25 cellular contexts compared by ENCODE assay signal in the genomic region with DNA sequence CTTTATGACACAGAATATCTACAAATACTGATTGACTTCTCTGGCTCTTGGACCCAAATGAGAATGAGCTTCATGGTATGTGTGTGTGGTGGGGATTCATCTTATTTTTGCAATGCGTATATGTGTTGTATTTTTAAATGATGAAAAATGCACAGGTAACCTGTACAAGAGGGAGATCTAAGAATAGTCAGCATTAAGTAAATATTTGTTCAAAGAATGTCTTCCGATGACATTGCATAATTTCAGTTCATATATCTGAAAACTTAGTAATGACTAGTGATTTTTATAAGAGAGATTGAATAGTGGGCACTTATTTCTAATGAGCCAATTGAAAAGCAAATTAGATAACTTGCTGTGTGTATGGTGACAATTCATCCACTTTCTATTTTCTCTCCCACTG.
"Had no signal": no experiment of that assay in that cellular context is flagged by ENCODE, and none has a peak within 500 bp of the region (broad histone marks: within the 10 kb centered on the region; RNA-seq: fewer than 3 reads in every experiment).

No MANE protein-coding gene starts in this region.

- H3K27me3 ChIP-seq: Peyer's patch had no signal

- H3K27ac Mint-ChIP-seq: activated CD8-positive, alpha-beta T cell treated with anti-CD3 and anti-CD28 coated beads for 36 hours; activated naive CD4-positive, alpha-beta T cell treated with anti-CD3 and anti-CD28 coated beads, Interleukin-2, amount 10 ng/mL, durations not matched to agents 7 days and 5 days; activated naive CD8-positive, alpha-beta T cell treated with anti-CD3 and anti-CD28 coated beads for 36 hours; activated T-cell treated with anti-CD3 and anti-CD28 coated beads, Interleukin-2, amount 50 U/mL, for 72 hours; activated T-helper 2 cell treated with anti-CD3 and anti-CD28 coated beads, Interferon-gamma antibody, Interleukin-2, Interleukin-4, amounts not matched to agents 10 μg/mL and 5 μg/mL and 100 μg/mL, durations not matched to agents 14 hours and 24 hours and 36 hours had no signal

- DNase-seq: activated CD4-positive, alpha-beta T cell treated with anti-CD3 and anti-CD28 coated beads for 4 hours; activated CD8-positive, alpha-beta memory T cell treated with anti-CD3 and anti-CD28 coated beads, Interleukin-2, amount 50 U/mL, for 4 hours; activated CD8-positive, alpha-beta T cell treated with anti-CD3 and anti-CD28 coated beads for 36 hours; activated gamma-delta T cell treated with Interleukin-2 at 50 U/mL for 16 hours; activated naive CD4-positive, alpha-beta T cell treated with anti-CD3 and anti-CD28 coated beads, Interleukin-2, amount 10 ng/mL, durations not matched to agents 7 days and 5 days; activated naive CD8-positive, alpha-beta T cell treated with anti-CD3 and anti-CD28 coated beads for 36 hours; activated T-cell treated with anti-CD3 and anti-CD28 coated beads, Interleukin-2, amount 50 U/mL, for 72 hours; caudate nucleus; KBM-7; NCI-H1092 treated with DMSO at 0.1 percent for 48 hours; NCI-H1417 treated with DMSO at 0.1 percent for 48 hours; NCI-H1694; NCI-H2029; NCI-H2107; NCI-H2171 treated with DMSO at 0.1 percent for 48 hours; NCI-H226; Peyer's patch; Right ventricle myocardium superior; SJCRH30; SK-N-SH; T-helper 1 cell; WERI-Rb-1 had no signal

- H3K4me1 ChIP-seq: Peyer's patch, SJCRH30 had no signal

- H3K27me3 Mint-ChIP-seq: activated naive CD4-positive, alpha-beta T cell treated with anti-CD3 and anti-CD28 coated beads, Interleukin-2, amount 10 ng/mL, durations not matched to agents 7 days and 5 days had no signal

- H3K4me1 Mint-ChIP-seq: activated naive CD4-positive, alpha-beta T cell treated with anti-CD3 and anti-CD28 coated beads, Interleukin-2, amount 10 ng/mL, durations not matched to agents 7 days and 5 days; activated naive CD8-positive, alpha-beta T cell treated with anti-CD3 and anti-CD28 coated beads for 36 hours had no signal

- H3K4me2 ChIP-seq: SK-N-SH had no signal

- H3K9ac ChIP-seq: SK-N-SH had no signal

- H3K4me3 Mint-ChIP-seq: activated CD8-positive, alpha-beta T cell treated with anti-CD3 and anti-CD28 coated beads for 36 hours; activated naive CD4-positive, alpha-beta T cell treated with anti-CD3 and anti-CD28 coated beads, Interleukin-2, amount 10 ng/mL, durations not matched to agents 7 days and 5 days; activated naive CD8-positive, alpha-beta T cell treated with anti-CD3 and anti-CD28 coated beads for 36 hours; activated T-cell treated with anti-CD3 and anti-CD28 coated beads, Interleukin-2, amount 50 U/mL, for 72 hours had no signal

- H3K9me2 ChIP-seq: SK-N-SH had no signal

- H3K9me3 ChIP-seq: Peyer's patch, SJCRH30, SK-N-SH had no signal

- ATAC-seq: activated CD4-positive, CD25-positive, alpha-beta regulatory T cell treated with anti-CD3 and anti-CD28 coated beads, Interleukin-2, amount 50 U/mL, for 24 hours; activated CD8-positive, alpha-beta T cell treated with anti-CD3 and anti-CD28 coated beads for 36 hours; activated T-cell treated with anti-CD3 and anti-CD28 coated beads, Interleukin-2, amount 50 U/mL, for 72 hours had no signal

- H3K36me3 ChIP-seq: Peyer's patch, SJCRH30, WERI-Rb-1 had no signal

- H3K27ac ChIP-seq: Peyer's patch, RWPE1, SJCRH30, WERI-Rb-1 had no signal

- H3K9me3 Mint-ChIP-seq: activated CD8-positive, alpha-beta T cell treated with anti-CD3 and anti-CD28 coated beads for 36 hours; activated naive CD4-positive, alpha-beta T cell treated with anti-CD3 and anti-CD28 coated beads, Interleukin-2, amount 10 ng/mL, durations not matched to agents 7 days and 5 days; activated naive CD8-positive, alpha-beta T cell treated with anti-CD3 and anti-CD28 coated beads for 36 hours; activated T-cell treated with anti-CD3 and anti-CD28 coated beads, Interleukin-2, amount 50 U/mL, for 72 hours; activated T-helper 2 cell treated with anti-CD3 and anti-CD28 coated beads, Interferon-gamma antibody, Interleukin-2, Interleukin-4, amounts not matched to agents 10 μg/mL and 5 μg/mL and 100 μg/mL, durations not matched to agents 14 hours and 24 hours and 36 hours had no signal

- H3K4me3 ChIP-seq: Peyer's patch, SJCRH30 had no signal
